Comparison of ENCODE assay signal across 22 cellular contexts in genomic region chr10:124450783-124451057, GRCh38. TPM values are rescaled to one million over a fixed set of nuclear protein-coding genes. Genes with fewer than 3 reads are reported as not detected.
DNase-seq lines count a peak whose midpoint lies in the region; ATAC-seq and TF ChIP-seq lines count a peak whose summit lies in the region.
"Had no signal": no experiment of that assay in that cellular context is flagged by ENCODE, and none has a peak within 500 bp of the region (broad histone marks: within the 10 kb centered on the region; RNA-seq: fewer than 3 reads in every experiment).

No MANE protein-coding gene starts in this region.

- H3K36me3 Mint-ChIP-seq in CD8-positive, alpha-beta memory T cell = no peaks in the 10 kb centered on the region
- H3K36me3 Mint-ChIP-seq in endodermal cell (ENCODE audit: low read depth) = no peaks in the 10 kb centered on the region
- no peaks in the 10 kb centered on the region for H3K36me3 Mint-ChIP-seq in neural crest cell (ENCODE audit: low read depth)

- no peak for DNase-seq in CD8-positive, alpha-beta memory T cell
- peak; percentile 68 for DNase-seq in endodermal cell
- DNase-seq in neural crest cell (ENCODE audit: low read depth, low spot score) = no peak
- DNase-seq in SHP77 treated with DMSO at 0.1 percent for 48 hours (lab: John Stamatoyannopoulos, UW) = no peak
- no peak for DNase-seq in foreskin keratinocyte
- DNase-seq in stimulated activated CD4-positive, alpha-beta T cell treated with anti-CD3 and anti-CD28 coated beads, Interleukin-15, amount 100 ng/mL, for 24 hours = no peak
- DNase-seq: activated CD8-positive, alpha-beta T cell treated with anti-CD3 and anti-CD28 coated beads, Interleukin-2, amount 10 ng/mL, durations not matched to agents 7 days and 5 days; activated naive CD4-positive, alpha-beta T cell treated with Interleukin-2 at 50 U/mL for 16 hours; DMS 273 treated with DMSO at 0.1 percent for 48 hours; GDM1; KBM-7; NCI-H1436 treated with DMSO at 0.1 percent for 48 hours; NCI-H524 treated with DMSO at 0.1 percent for 48 hours; right cardiac atrium; stimulated activated CD4-positive, alpha-beta T cell treated with anti-CD3 and anti-CD28 coated beads, Interleukin-12 subunit alpha, Interleukin-12 subunit beta, amount 100 ng/mL, for 4 hours; upper lobe of right lung had no signal

- no peaks in the 10 kb centered on the region for H3K36me3 ChIP-seq in CD8-positive, alpha-beta memory T cell (ENCODE audit: insufficient read depth, low read length)
- no peaks in the 10 kb centered on the region for H3K36me3 ChIP-seq in HUES6 (ENCODE audit: control insufficient read depth, insufficient read depth, low read length)
- no peaks in the 10 kb centered on the region for H3K36me3 ChIP-seq in endodermal cell (ENCODE audit: control insufficient read depth, insufficient read depth, low read length)
- H3K36me3 ChIP-seq: upper lobe of right lung had no signal

- peak overlapping the region in 4 of 7 donors; percentile 15 to 39 (median 24) for H3K4me3 Mint-ChIP-seq in CD8-positive, alpha-beta memory T cell
- H3K4me3 Mint-ChIP-seq in endodermal cell (peak overlapping the region; percentile 61), neural crest cell (peak overlapping the region; percentile 78)
- H3K4me3 Mint-ChIP-seq: activated CD8-positive, alpha-beta T cell treated with anti-CD3 and anti-CD28 coated beads, Interleukin-2, amount 10 ng/mL, durations not matched to agents 7 days and 5 days had no signal

- no peak overlapping the region for H3K4me3 ChIP-seq in CD8-positive, alpha-beta memory T cell (ENCODE audit: low read length)
- H3K4me3 ChIP-seq in HUES6 (ENCODE audit: low read depth, low read length) (peak overlapping the region; percentile 58), endodermal cell (ENCODE audit: low read length) (peak overlapping the region; percentile 21)
- H3K4me3 ChIP-seq: upper lobe of right lung had no signal

- H3K27ac Mint-ChIP-seq in CD8-positive, alpha-beta memory T cell = no peak overlapping the region
- H3K27ac Mint-ChIP-seq in endodermal cell = peak overlapping the region; percentile 77
- H3K27ac Mint-ChIP-seq in neural crest cell (ENCODE audit: unreplicated experiment) = no peak overlapping the region
- H3K27ac Mint-ChIP-seq: activated CD8-positive, alpha-beta T cell treated with anti-CD3 and anti-CD28 coated beads, Interleukin-2, amount 10 ng/mL, durations not matched to agents 7 days and 5 days had no signal

- ATAC-seq in foreskin keratinocyte = no peak
- ATAC-seq: right cardiac atrium had no signal

- H3K9ac ChIP-seq in HUES6 (ENCODE audit: low read length) (peak overlapping the region; percentile 86), endodermal cell (ENCODE audit: extremely low read depth, low read length, poor library complexity, severe bottlenecking) (no peak overlapping the region)

- TF ChIP-seq CTCF in endodermal cell (conservative IDR thresholded peaks at IDR 0.05) (no peak), neural crest cell (conservative IDR thresholded peaks at IDR 0.05) (no peak), foreskin keratinocyte (conservative IDR thresholded peaks at IDR 0.05) (no peak)

- CTCF ChIA-PET in CD8-positive, alpha-beta memory T cell (lab: Charles Lee) = interaction anchor here (1.3 kb wide), 1 partner anchor 10 kb away, joined by 3 read pairs; no protein-coding TSS in a partner anchor

- peaks cover 16 to 30% (median 22%) of the 10 kb centered on the region in 3 donors for H3K4me1 Mint-ChIP-seq in CD8-positive, alpha-beta memory T cell
- H3K4me1 Mint-ChIP-seq in endodermal cell = peaks cover 55% of the 10 kb centered on the region
- H3K4me1 Mint-ChIP-seq in neural crest cell = peaks cover 34% of the 10 kb centered on the region

- peaks cover 6% of the 10 kb centered on the region for H3K4me1 ChIP-seq in CD8-positive, alpha-beta memory T cell (ENCODE audit: insufficient read depth, low read length)
- H3K4me1 ChIP-seq in HUES6 (ENCODE audit: control insufficient read depth, insufficient read depth, low read length) (peaks cover 45% of the 10 kb centered on the region), endodermal cell (ENCODE audit: control insufficient read depth, insufficient read depth, low read length) (peaks cover 14% of the 10 kb centered on the region), foreskin keratinocyte (peaks cover 10% of the 10 kb centered on the region)

- peaks cover 23% of the 10 kb centered on the region for H3K27me3 ChIP-seq in CD8-positive, alpha-beta memory T cell (ENCODE audit: insufficient read depth, low read length, poor library complexity, severe bottlenecking)
- peaks cover 54% of the 10 kb centered on the region for H3K27me3 ChIP-seq in HUES6 (ENCODE audit: control insufficient read depth, insufficient read depth, low read length)
- peaks cover 54% of the 10 kb centered on the region for H3K27me3 ChIP-seq in endodermal cell (ENCODE audit: control insufficient read depth, insufficient read depth, low read length, poor library complexity, severe bottlenecking)
- peaks cover 43% of the 10 kb centered on the region for H3K27me3 ChIP-seq in foreskin keratinocyte

- no peaks in the 10 kb centered on the region for H3K9me3 ChIP-seq in CD8-positive, alpha-beta memory T cell (ENCODE audit: low read length)
- no peaks in the 10 kb centered on the region for H3K9me3 ChIP-seq in HUES6 (ENCODE audit: control insufficient read depth, insufficient read depth, low read depth, low read length)
- H3K9me3 ChIP-seq in endodermal cell (ENCODE audit: control insufficient read depth, low read length) = no peaks in the 10 kb centered on the region
- H3K9me3 ChIP-seq: upper lobe of right lung had no signal

- no peaks in the 10 kb centered on the region for H3K9me3 Mint-ChIP-seq in CD8-positive, alpha-beta memory T cell
- H3K9me3 Mint-ChIP-seq in endodermal cell = no peaks in the 10 kb centered on the region
- no peaks in the 10 kb centered on the region for H3K9me3 Mint-ChIP-seq in neural crest cell

- WGBS in endodermal cell (ENCODE audit: insufficient coverage in 1 of 2, insufficient read length in 1 of 2), 2 experiments = 27 to 28% methylated on average over 5 of the region's 5 CpGs

- POLR2A ChIA-PET in CD8-positive, alpha-beta memory T cell (lab: Charles Lee) = no interaction called here

- no peak overlapping the region for H3K27ac ChIP-seq in CD8-positive, alpha-beta memory T cell (ENCODE audit: low read depth, low read length)
- H3K27ac ChIP-seq in HUES6 (ENCODE audit: low read depth, low read length) (peak overlapping the region; percentile 69; the same call in 1 of the 2 replicates), endodermal cell (ENCODE audit: low read depth, low read length) (no peak overlapping the region), foreskin keratinocyte (no peak overlapping the region)
- H3K27ac ChIP-seq: upper lobe of right lung had no signal

- H3K27me3 Mint-ChIP-seq in CD8-positive, alpha-beta memory T cell = peaks cover 57 to 80% of the 10 kb centered on the region in 2 donors
- H3K27me3 Mint-ChIP-seq in endodermal cell (ENCODE audit: insufficient read depth) (peaks cover 88% of the 10 kb centered on the region), neural crest cell (ENCODE audit: low read depth) (peaks cover 96% of the 10 kb centered on the region)

RNA-seq across cellular contexts. Expression of gene NKX1-2, which starts 0.9 kb away (rescaled TPM):
- total RNA-seq in CD8-positive, alpha-beta memory T cell = not detected
- polyA plus RNA-seq in CD8-positive, alpha-beta memory T cell = not detected
- total RNA-seq in endodermal cell (1 to 10 TPM; 2.3 to 3.3 TPM), neural crest cell (not detected in 2 replicates), foreskin keratinocyte (4.5 and 5.5 TPM in 2 replicates)
- 3.0 TPM for polyA plus RNA-seq in endodermal cell (2013, experiment 1 of 2)
- polyA plus RNA-seq in endodermal cell (2013, experiment 2 of 2) = 1.2 TPM
- polyA plus RNA-seq in foreskin keratinocyte = 2.9 and 3.0 TPM in 2 replicates
- total RNA-seq: activated CD8-positive, alpha-beta T cell treated with anti-CD3 and anti-CD28 coated beads, Interleukin-2, amount 10 ng/mL, durations not matched to agents 7 days and 5 days; dermis microvascular lymphatic vessel endothelial cell; epithelial cell of proximal tubule; liver; osteoblast; right cardiac atrium; upper lobe of right lung had no signal
- polyA plus RNA-seq: AG04450, liver, right cardiac atrium had no signal

RNA-seq across cellular contexts. Expression of gene LHPP, which starts 10.9 kb away (rescaled TPM):
- total RNA-seq in CD8-positive, alpha-beta memory T cell = 1 to 10 TPM; 5.2 to 6.3 TPM
- polyA plus RNA-seq in CD8-positive, alpha-beta memory T cell = 19.1 TPM
- total RNA-seq in endodermal cell = 10 to 100 TPM; 23.3 to 24.8 TPM
- polyA plus RNA-seq in endodermal cell (2013, experiment 1 of 2) = 13.3 TPM
- 10.6 TPM for polyA plus RNA-seq in endodermal cell (2013, experiment 2 of 2)
- 8.0 and 8.8 TPM in 2 replicates for total RNA-seq in neural crest cell
- 14.4 and 15.1 TPM in 2 replicates for total RNA-seq in foreskin keratinocyte
- polyA plus RNA-seq in foreskin keratinocyte = 21.0 and 23.3 TPM in 2 replicates

RNA-seq across cellular contexts. Expression of gene OAT, which starts 32.0 kb away (rescaled TPM):
- total RNA-seq in CD8-positive, alpha-beta memory T cell = 10 to 100 TPM; 44.1 to 46.8 TPM
- polyA plus RNA-seq in CD8-positive, alpha-beta memory T cell = 69.5 TPM
- total RNA-seq in endodermal cell (10 to 100 TPM; 58.6 to 71.6 TPM), neural crest cell (42.5 and 46.8 TPM in 2 replicates), foreskin keratinocyte (263 and 268 TPM in 2 replicates)
- 36.5 TPM for polyA plus RNA-seq in endodermal cell (2013, experiment 1 of 2)
- polyA plus RNA-seq in endodermal cell (2013, experiment 2 of 2) = 37.6 TPM
- 146 and 166 TPM in 2 replicates for polyA plus RNA-seq in foreskin keratinocyte

Comparison
In these comparisons a context has a peak if more than half of its experiments do, and no peak if none do; other contexts are left out.
1. H3K4me3 Mint-ChIP-seq: peak in every context shown above with its lines; median percentile 78 in neural crest cell; 61 in endodermal cell; 24 in CD8-positive, alpha-beta memory T cell.